24 cellular contexts compared by ENCODE assay signal in the genomic region with DNA sequence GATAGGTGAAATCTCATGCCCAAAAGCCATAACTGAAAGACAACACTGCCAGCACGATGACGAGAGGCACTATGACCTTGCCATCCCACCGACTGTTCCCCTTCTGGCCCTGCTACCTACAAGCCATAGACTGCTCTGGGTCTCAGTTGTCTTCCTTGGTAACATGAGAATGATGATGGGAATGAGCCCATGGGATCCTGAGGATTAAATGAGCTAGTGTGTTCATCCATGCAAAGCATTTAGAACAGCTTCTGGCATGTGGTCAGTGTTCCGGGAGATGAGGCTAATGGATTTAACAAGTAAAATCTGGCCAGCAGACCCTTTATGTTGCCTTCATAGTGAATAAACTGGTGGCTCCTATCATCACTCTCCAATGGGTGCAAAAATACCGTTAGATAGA.
"Had no signal": no experiment of that assay in that cellular context is flagged by ENCODE, and none has a peak within 500 bp of the region (broad histone marks: within the 10 kb centered on the region; RNA-seq: fewer than 3 reads in every experiment).

No MANE protein-coding gene starts in this region.

- H3K36me3 ChIP-seq: adrenal gland, MG63, Peyer's patch, SJCRH30 had no signal

- DNase-seq: activated CD4-positive, alpha-beta T cell treated with anti-CD3 and anti-CD28 coated beads for 4 hours; activated CD8-positive, alpha-beta memory T cell treated with anti-CD3 and anti-CD28 coated beads, Interleukin-2, amount 50 U/mL, for 4 hours; activated CD8-positive, alpha-beta T cell treated with anti-CD3 and anti-CD28 coated beads for 36 hours; activated naive CD4-positive, alpha-beta T cell treated with anti-CD3 and anti-CD28 coated beads, Interleukin-2, amount 50 U/mL, for 16 hours; activated naive CD8-positive, alpha-beta T cell treated with anti-CD3 and anti-CD28 coated beads, Interleukin-2, amount 10 ng/mL, durations not matched to agents 7 days and 5 days; activated T-cell treated with anti-CD3 and anti-CD28 coated beads, Interleukin-2, amount 50 U/mL, for 72 hours; adrenal gland; anterior cingulate cortex; MG63; NCI-H1092 treated with DMSO at 0.1 percent for 48 hours; NCI-H1417 treated with DMSO at 0.1 percent for 48 hours; NCI-H1694; NCI-H2029; NCI-H2107; NCI-H526; NCI-H774; NK-92 treated with Interleukin-12 subunit alpha and Interleukin-12 subunit beta, amount 100 ng/mL, for 24 hours; Peyer's patch; Right ventricle myocardium superior; SK-N-SH; T-helper 1 cell had no signal

- H3K4me3 ChIP-seq: adrenal gland, MG63, Peyer's patch, SJCRH30 had no signal

- H3K9me3 ChIP-seq: adrenal gland, MG63, Peyer's patch, SJCRH30, SK-N-SH had no signal

- H3K27ac ChIP-seq: adrenal gland, Peyer's patch, RWPE1, SJCRH30, VCaP had no signal

- H3K9ac ChIP-seq: SK-N-SH had no signal

- H3K4me1 ChIP-seq: adrenal gland, Peyer's patch, SJCRH30 had no signal

- H3K27me3 ChIP-seq: adrenal gland, MG63, Peyer's patch, SJCRH30 had no signal

- H3K4me2 ChIP-seq: SK-N-SH had no signal

- ATAC-seq: activated CD8-positive, alpha-beta T cell treated with anti-CD3 and anti-CD28 coated beads for 36 hours; activated T-cell treated with anti-CD3 and anti-CD28 coated beads, Interleukin-2, amount 50 U/mL, for 72 hours had no signal
